In the genomic region with DNA sequence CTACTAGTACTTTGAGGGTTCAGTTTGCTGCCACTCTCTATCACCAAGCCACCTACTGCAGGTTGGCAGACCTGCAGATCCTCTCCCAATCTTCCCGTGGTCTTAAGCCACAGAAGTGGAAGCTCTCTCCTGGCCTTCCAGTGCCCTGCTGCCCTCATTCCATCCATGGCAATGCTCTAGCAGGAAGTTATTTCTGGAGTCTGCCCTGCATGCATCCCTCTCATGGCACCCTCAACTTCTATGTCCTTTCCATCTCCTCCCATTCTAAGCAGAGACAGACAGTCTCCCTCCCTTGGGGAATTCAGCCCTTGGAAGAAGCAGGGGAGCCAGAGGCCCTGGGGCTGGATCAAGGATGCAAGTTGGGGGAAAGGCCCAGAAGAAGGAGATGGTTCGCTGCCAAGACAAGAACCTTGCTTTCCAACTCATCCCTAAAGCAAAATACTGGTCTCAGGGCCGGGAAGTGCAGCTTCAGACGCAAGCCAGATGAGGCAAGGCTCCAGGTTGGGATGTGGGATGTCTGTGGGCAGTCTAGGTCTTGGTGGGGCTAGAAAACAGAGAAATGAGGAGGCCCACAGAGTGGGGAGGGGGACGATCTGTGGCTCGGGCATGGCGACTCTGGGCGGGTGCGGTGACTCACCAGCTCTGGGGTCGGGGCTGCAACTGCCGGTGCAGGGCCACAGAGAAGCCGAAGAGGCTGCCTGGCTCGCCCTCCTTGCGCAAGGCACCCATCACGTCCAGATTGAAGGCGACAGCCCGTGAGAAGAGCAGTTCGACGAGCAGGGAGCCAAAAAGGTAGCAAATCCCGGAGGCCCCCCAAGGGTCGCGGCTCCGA, we compare ENCODE assay signal across 6 cellular contexts.
DNase-seq lines count a peak whose midpoint lies in the region; ATAC-seq and TF ChIP-seq lines count a peak whose summit lies in the region.

No MANE protein-coding gene starts in this region.

- H3K27ac ChIP-seq in neutrophil, result no peak overlapping the region

- no peak for TF ChIP-seq RAD21 in Ishikawa (IDR thresholded peaks at IDR 0.05; ENCODE audit: low read depth)

- no peak for ATAC-seq in HG03469 (IDR thresholded peaks at IDR 0.05; ENCODE audit: unreplicated experiment)

- peak overlapping the region; percentile 48 to 55 for H3K4me3 ChIP-seq in cardiac fibroblast (replicated peaks in 1 of 2; ENCODE audit: low read depth in 2 of 2, low read length in 2 of 2)
- H3K4me3 ChIP-seq in neutrophil (ENCODE audit: low read depth in 1 of 2, low read length in 1 of 2), result peak overlapping the region; percentile 59 to 85

- no peak for TF ChIP-seq POLR2A in erythroblast (IDR thresholded peaks at IDR 0.05; ENCODE audit: low read length)

- H3K4me1 ChIP-seq in neutrophil (ENCODE audit: control insufficient read depth in 1 of 2, insufficient read depth in 1 of 2, low read depth in 1 of 2, low read length in 1 of 2), result peaks cover 17 to 20% of the 10 kb centered on the region in 2 experiments

- TF ChIP-seq EP300 in Ishikawa (IDR thresholded peaks at IDR 0.05; ENCODE audit: borderline replicate concordance), result no peak

- H3K9me3 ChIP-seq in neutrophil, result no peaks in the 10 kb centered on the region

- in situ Hi-C loops in KBM-7 (cut with MboI; ENCODE audit: low pct_unique_long_range_greater_than_20kb, low sequenced_read_pairs), result no loop called here

- TF ChIP-seq CTCF in cardiac fibroblast (IDR thresholded peaks at IDR 0.05; ENCODE audit: low read depth, low read length), result no peak
- TF ChIP-seq CTCF in neutrophil (IDR thresholded peaks at IDR 0.05), result no peak

- H3K27me3 ChIP-seq in neutrophil, result peaks cover 21% of the 10 kb centered on the region

- no peaks in the 10 kb centered on the region for H3K36me3 ChIP-seq in neutrophil

- no peak for DNase-seq in cardiac fibroblast (ENCODE audit: low read depth in 2 of 2)
- no peak for DNase-seq in erythroblast (lab: John Stamatoyannopoulos, UW)
- no peak for DNase-seq in KBM-7

TF ChIP-seq in Ishikawa, 13 proteins besides CTCF, POLR2A, EP300 and RAD21:
- peak; percentile 70; the same call in 1 of the 2 replicates for TF ChIP-seq CEBPB (IDR thresholded peaks at IDR 0.05)
- no peak for TF ChIP-seq NFIC (IDR thresholded peaks at IDR 0.05)
